8 cellular contexts compared by ENCODE assay signal in genomic region chr1:211578640-211579433, GRCh38. TPM values are rescaled to one million over a fixed set of nuclear protein-coding genes. Genes with fewer than 3 reads are reported as not detected.
DNase-seq lines count a peak whose midpoint lies in the region; ATAC-seq and TF ChIP-seq lines count a peak whose summit lies in the region.

Gene SLC30A1 (minus strand): TSS chr1:211579161. CDS start chr1:211578612, 549 bp downstream.

- TF ChIP-seq CTCF in AG09319 (IDR thresholded peaks at IDR 0.05; ENCODE audit: low read depth, low read length) = no peak
- no peak for TF ChIP-seq CTCF in kidney epithelial cell (IDR thresholded peaks at IDR 0.05; ENCODE audit: insufficient read depth, low read length, poor library complexity, severe bottlenecking)

- H3K4me3 ChIP-seq in kidney epithelial cell (ENCODE audit: low read depth, low read length) = peak within 1 kb of the TSS; percentile 97

- DNase-seq in AG09319 (ENCODE audit: extremely low read depth, low read depth) (peak; percentile 98), NCI-H446 treated with DMSO at 0.1 percent for 48 hours (lab: John Stamatoyannopoulos, UW) (peak; percentile 97), cerebellar nuclear complex (lab: John Stamatoyannopoulos, UW) (peak; percentile 78 to 97), kidney epithelial cell (ENCODE audit: low read depth) (peak; percentile 87)
- peak; percentile 99 for DNase-seq in stimulated activated CD4-positive, alpha-beta T cell treated with anti-CD3 and anti-CD28 coated beads, Interleukin-15, amount 100 ng/mL, for 48 hours (ENCODE audit: low read depth in 2 of 2)

- ATAC-seq in GM19035 (IDR thresholded peaks at IDR 0.05; ENCODE audit: unreplicated experiment) = peak; percentile 84
- ATAC-seq in HG03354 (IDR thresholded peaks at IDR 0.05; ENCODE audit: poor library complexity, severe bottlenecking, unreplicated experiment) = peak; percentile 88
- peak; percentile 94 to 96 for ATAC-seq in activated CD4-positive, CD25-positive, alpha-beta regulatory T cell treated with anti-CD3 and anti-CD28 coated beads, Interleukin-2, amount 50 U/mL, for 24 hours

- H3K27me3 ChIP-seq in kidney epithelial cell (ENCODE audit: control insufficient read depth, insufficient read depth, low read length) = no peaks in the 10 kb centered on the region

- H3K36me3 ChIP-seq in kidney epithelial cell (ENCODE audit: control insufficient read depth, insufficient read depth, low read length) = no peaks in the 10 kb centered on the region

RNA-seq across cellular contexts. Expression of gene SLC30A1, which starts in this region (rescaled TPM):
- total RNA-seq in kidney epithelial cell = 18.8 and 19.8 TPM in 2 replicates

Comparison
In these comparisons a context has a peak if more than half of its experiments do, and no peak if none do; other contexts are left out.
1. Peak in every context shown above with its lines: DNase-seq, ATAC-seq and H3K4me3 ChIP-seq.